1 cellular context compared by ENCODE assay signal in the genomic region with DNA sequence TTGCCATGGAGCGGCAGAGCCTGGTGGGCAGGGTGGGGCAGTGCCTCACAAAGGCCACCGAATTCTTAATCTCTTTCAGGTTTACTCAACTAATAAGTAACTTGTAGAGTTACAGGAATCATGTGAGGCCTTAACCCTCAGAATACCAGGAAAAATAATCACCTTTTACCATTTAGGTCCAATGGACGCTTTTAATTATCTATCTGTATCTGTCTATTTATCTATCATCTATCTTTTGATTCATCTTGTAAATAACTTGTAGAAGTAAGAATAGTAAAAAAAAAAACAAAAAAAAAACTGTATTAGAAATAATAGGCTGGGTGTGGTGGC.
TF ChIP-seq lines count a peak whose summit lies in the region.

No MANE protein-coding gene starts in this region.

TF ChIP-seq in K562, 482 proteins besides CTCF, POLR2A, EP300 and RAD21:
- TF ChIP-seq, protein P1, sequence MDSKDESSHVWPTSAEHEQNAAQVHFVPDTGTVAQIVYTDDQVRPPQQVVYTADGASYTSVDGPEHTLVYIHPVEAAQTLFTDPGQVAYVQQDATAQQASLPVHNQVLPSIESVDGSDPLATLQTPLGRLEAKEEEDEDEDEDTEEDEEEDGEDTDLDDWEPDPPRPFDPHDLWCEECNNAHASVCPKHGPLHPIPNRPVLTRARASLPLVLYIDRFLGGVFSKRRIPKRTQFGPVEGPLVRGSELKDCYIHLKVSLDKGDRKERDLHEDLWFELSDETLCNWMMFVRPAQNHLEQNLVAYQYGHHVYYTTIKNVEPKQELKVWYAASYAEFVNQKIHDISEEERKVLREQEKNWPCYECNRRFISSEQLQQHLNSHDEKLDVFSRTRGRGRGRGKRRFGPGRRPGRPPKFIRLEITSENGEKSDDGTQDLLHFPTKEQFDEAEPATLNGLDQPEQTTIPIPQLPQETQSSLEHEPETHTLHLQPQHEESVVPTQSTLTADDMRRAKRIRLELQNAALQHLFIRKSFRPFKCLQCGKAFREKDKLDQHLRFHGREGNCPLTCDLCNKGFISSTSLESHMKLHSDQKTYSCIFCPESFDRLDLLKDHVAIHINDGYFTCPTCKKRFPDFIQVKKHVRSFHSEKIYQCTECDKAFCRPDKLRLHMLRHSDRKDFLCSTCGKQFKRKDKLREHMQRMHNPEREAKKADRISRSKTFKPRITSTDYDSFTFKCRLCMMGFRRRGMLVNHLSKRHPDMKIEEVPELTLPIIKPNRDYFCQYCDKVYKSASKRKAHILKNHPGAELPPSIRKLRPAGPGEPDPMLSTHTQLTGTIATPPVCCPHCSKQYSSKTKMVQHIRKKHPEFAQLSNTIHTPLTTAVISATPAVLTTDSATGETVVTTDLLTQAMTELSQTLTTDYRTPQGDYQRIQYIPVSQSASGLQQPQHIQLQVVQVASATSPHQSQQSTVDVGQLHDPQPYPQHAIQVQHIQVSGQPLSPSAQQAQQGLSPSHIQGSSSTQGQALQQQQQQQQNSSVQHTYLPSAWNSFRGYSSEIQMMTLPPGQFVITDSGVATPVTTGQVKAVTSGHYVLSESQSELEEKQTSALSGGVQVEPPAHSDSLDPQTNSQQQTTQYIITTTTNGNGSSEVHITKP (IDR thresholded peaks at IDR 0.05; ENCODE audit: partially characterized antibody), result no peak
- no peak for TF ChIP-seq ZNF436 (CRISPR knock-in tag; IDR thresholded peaks at IDR 0.05)
- peak; percentile 27 for TF ChIP-seq BRD9 (IDR thresholded peaks at IDR 0.05; ENCODE audit: low read depth, partially characterized antibody)
- TF ChIP-seq CHCHD3 (CRISPR knock-in tag; IDR thresholded peaks at IDR 0.05), result no peak
- no peak for TF ChIP-seq NFE2 (IDR thresholded peaks at IDR 0.05; ENCODE audit: low read depth)
- TF ChIP-seq MIER1 (IDR thresholded peaks at IDR 0.05; ENCODE audit: low read depth), result 0 out of 2 replicates have a peak, but pooled peaks have one; percentile 32
- 0 out of 2 replicates have a peak, but pooled peaks have one; percentile 9 for TF ChIP-seq ZNF766 (CRISPR knock-in tag; conservative IDR thresholded peaks at IDR 0.05)
